30 cellular contexts compared by ENCODE assay signal in the genomic region with DNA sequence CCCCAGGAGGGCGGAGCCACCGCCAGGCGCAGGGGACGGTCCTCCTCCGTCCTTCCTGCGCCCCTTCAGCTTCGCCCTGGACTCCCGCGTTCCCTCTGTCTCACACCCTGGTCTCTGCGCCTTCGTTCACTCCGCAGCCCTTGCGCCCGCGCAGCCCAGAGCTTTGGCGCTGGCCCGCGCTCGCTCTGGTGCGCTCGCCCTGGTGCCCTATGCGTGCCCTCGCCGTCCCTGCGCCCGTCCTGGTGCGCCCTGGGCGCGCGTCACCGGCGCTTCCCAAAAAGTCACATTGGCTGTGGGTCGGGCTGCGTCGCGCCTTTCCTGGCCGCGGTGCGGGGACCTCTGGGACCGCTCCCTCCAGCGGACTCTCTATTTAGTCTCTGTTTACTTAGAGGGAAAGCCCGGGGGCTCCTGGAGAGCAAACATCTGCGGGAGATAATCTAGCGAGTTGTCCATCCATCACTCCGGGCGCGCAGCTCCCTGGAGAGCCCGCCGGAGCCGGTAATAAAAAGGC.
DNase-seq lines count a peak whose midpoint lies in the region; ATAC-seq, FAIRE-seq and TF ChIP-seq lines count a peak whose summit lies in the region.
"Had no signal": no experiment of that assay in that cellular context is flagged by ENCODE, and none has a peak within 500 bp of the region (broad histone marks: within the 10 kb centered on the region; RNA-seq: fewer than 3 reads in every experiment).

No MANE protein-coding gene starts in this region.

- no peak overlapping the region for H3K23ac ChIP-seq in H1 (ENCODE audit: insufficient read length)

- peak; percentile 86 for ATAC-seq in GM23338
- no peak for ATAC-seq in activated CD4-positive, alpha-beta T cell treated with anti-CD3 and anti-CD28 coated beads for 36 hours
- ATAC-seq: activated T-cell treated with anti-CD3 and anti-CD28 coated beads, Interleukin-2, amount 50 U/mL, for 72 hours; left lung; naive thymus-derived CD4-positive, alpha-beta T cell; pancreas; sciatic nerve; T-helper 17 cell had no signal

- H2AK5ac ChIP-seq in H1 (ENCODE audit: low read depth, low read length) = no peak overlapping the region

- H3K36me3 Mint-ChIP-seq in GM23338 (ENCODE audit: low read depth) (no peaks in the 10 kb centered on the region), nephron (ENCODE audit: low read depth) (no peaks in the 10 kb centered on the region)
- no peaks in the 10 kb centered on the region for H3K36me3 Mint-ChIP-seq in activated CD4-positive, alpha-beta T cell treated with anti-CD3 and anti-CD28 coated beads for 36 hours (ENCODE audit: low read depth)
- H3K36me3 Mint-ChIP-seq: mesothelial cell of epicardium; naive thymus-derived CD4-positive, alpha-beta T cell had no signal

- no peak overlapping the region for H3K14ac ChIP-seq in H1 (ENCODE audit: insufficient read length)

- CTCF ChIA-PET in H1 (lab: Charles Lee; ENCODE audit: partially characterized antibody) = interaction anchor here (0.7 to 1.4 kb wide), 5 partner anchors 9 to 197 kb away, joined by 3 read pairs; no protein-coding TSS in a partner anchor
- CTCF ChIA-PET in activated CD4-positive, alpha-beta T cell treated with anti-CD3 and anti-CD28 coated beads for 36 hours (lab: Charles Lee) = no interaction called here

- no peak overlapping the region for H3K4ac ChIP-seq in H1 (replicated peaks; ENCODE audit: insufficient read length, low read depth, low read length)

- H3K18ac ChIP-seq in H1 (ENCODE audit: extremely low read depth, low read length) = no peak overlapping the region; the same call in none of the 2 replicates

- H3K79me2 ChIP-seq in GM23338 (replicated peaks; ENCODE audit: insufficient read depth) = no peaks in the 10 kb centered on the region
- H3K79me2 ChIP-seq in H1 (ENCODE audit: control insufficient read depth in 1 of 2, insufficient read depth in 2 of 2, low read length in 2 of 2) = no peaks in the 10 kb centered on the region
- H3K79me2 ChIP-seq in MM.1S (ENCODE audit: low read length) = no peaks in the 10 kb centered on the region

- H3K23me2 ChIP-seq in H1 (ENCODE audit: low read depth, low read length) = no peaks in the 10 kb centered on the region

- no peak overlapping the region for H4K5ac ChIP-seq in H1 (ENCODE audit: insufficient read length, low read depth, low read length)

- H3F3A ChIP-seq in GM23338 (replicated peaks; ENCODE audit: low read depth) = 0 out of 2 replicates have a peak, but pooled peaks cover 2% of the 10 kb centered on the region
- no peaks in the 10 kb centered on the region for H3F3A ChIP-seq in MM.1S (ENCODE audit: insufficient read depth, low read length)

- H3K36me3 ChIP-seq in GM23338 (ENCODE audit: insufficient read depth) (no peaks in the 10 kb centered on the region), HUES48 (ENCODE audit: control insufficient read depth, insufficient read depth, low read length) (no peaks in the 10 kb centered on the region), H1 (ENCODE audit: control insufficient read depth in 2 of 4, insufficient read depth in 4 of 4, low read length in 3 of 4) (no peaks in the 10 kb centered on the region), MM.1S (replicated peaks; ENCODE audit: insufficient read depth, low read length) (no peaks in the 10 kb centered on the region)
- H3K36me3 ChIP-seq: left lung, pancreas, transverse colon had no signal

- peak overlapping the region; percentile 97 for H2AFZ ChIP-seq in GM23338
- H2AFZ ChIP-seq in H1 (ENCODE audit: low read length) = no peak overlapping the region
- no peak overlapping the region for H2AFZ ChIP-seq in MM.1S (ENCODE audit: low read length)

- intact Hi-C loops in activated CD4-positive, alpha-beta T cell treated with anti-CD3 and anti-CD28 coated beads for 36 hours (cut with DNase I, micrococcal nuclease) = no loop called here

- H3K9me2 ChIP-seq in GM23338 (ENCODE audit: insufficient read depth) (no peaks in the 10 kb centered on the region), MM.1S (replicated peaks; ENCODE audit: insufficient read depth, low read length) (no peaks in the 10 kb centered on the region)

- H3K4me3 Mint-ChIP-seq in GM23338 (peak overlapping the region; percentile 64; the same call in 2 of the 3 replicates), nephron (peak overlapping the region in 2 of 3 experiments; percentile 29 to 66)
- no peak overlapping the region for H3K4me3 Mint-ChIP-seq in activated CD4-positive, alpha-beta T cell treated with anti-CD3 and anti-CD28 coated beads for 36 hours
- H3K4me3 Mint-ChIP-seq: activated naive CD4-positive, alpha-beta T cell treated with anti-CD3 and anti-CD28 coated beads for 36 hours; activated T-cell treated with anti-CD3 and anti-CD28 coated beads, Interleukin-2, amount 50 U/mL, for 72 hours; mesothelial cell of epicardium; naive thymus-derived CD4-positive, alpha-beta T cell; T-helper 17 cell had no signal

- 0 out of 4 replicates have a peak, but pooled peaks of 1 of the 2 experiments have one; percentile 1 for TF ChIP-seq CTCF in GM23338 (conservative IDR thresholded peaks at IDR 0.05; ENCODE audit: low read depth in 2 of 2)
- TF ChIP-seq CTCF in H1 (IDR thresholded peaks at IDR 0.05; ENCODE audit: control extremely low read depth in 1 of 3, insufficient read depth in 1 of 3, low read depth in 1 of 3, low read length in 3 of 3) = no peak
- TF ChIP-seq CTCF in nephron (IDR thresholded peaks at IDR 0.05; ENCODE audit: unreplicated experiment in 3 of 3) = no peak
- no peak for TF ChIP-seq CTCF in MM.1S (IDR thresholded peaks at IDR 0.05; ENCODE audit: low read length)

- H3K27ac ChIP-seq in GM23338 (ENCODE audit: low read depth) (no peak overlapping the region), HUES48 (ENCODE audit: low read depth, low read length) (no peak overlapping the region), H1 (ENCODE audit: low read depth, low read length) (no peak overlapping the region), MM.1S (ENCODE audit: low read length) (no peak overlapping the region)
- H3K27ac ChIP-seq: C4-2B, cardiac muscle cell, left lung, RWPE1, SK-N-MC, transverse colon had no signal

- TF ChIP-seq POLR2A in H1 (IDR thresholded peaks at IDR 0.05; ENCODE audit: control extremely low read depth in 1 of 2, low read depth in 2 of 2, low read length in 2 of 2) = no peak

- peaks cover 15% of the 10 kb centered on the region for H3K27me3 Mint-ChIP-seq in GM23338 (ENCODE audit: insufficient read depth, low read depth, poor library complexity)
- peaks cover 87% of the 10 kb centered on the region for H3K27me3 Mint-ChIP-seq in nephron (ENCODE audit: low read depth)
- peaks cover 5% of the 10 kb centered on the region for H3K27me3 Mint-ChIP-seq in activated CD4-positive, alpha-beta T cell treated with anti-CD3 and anti-CD28 coated beads for 36 hours

- H4K20me1 ChIP-seq in GM23338 (replicated peaks; ENCODE audit: insufficient read depth) (no peaks in the 10 kb centered on the region), H1 (replicated peaks in 1 of 2; ENCODE audit: control insufficient read depth in 1 of 2, insufficient read depth in 2 of 2, low read length in 2 of 2) (no peaks in the 10 kb centered on the region), MM.1S (ENCODE audit: insufficient read depth, low read length) (no peaks in the 10 kb centered on the region)

- no peak overlapping the region for H2BK12ac ChIP-seq in H1 (ENCODE audit: low read depth, low read length)

- H4K91ac ChIP-seq in H1 (replicated peaks; ENCODE audit: insufficient read length, low read length) = no peak overlapping the region

- no peak for TF ChIP-seq RAD21 in H1 (IDR thresholded peaks at IDR 0.05 in 1 of 2, conservative IDR thresholded peaks at IDR 0.05 in 1 of 2; ENCODE audit: low read depth in 2 of 2, low read length in 2 of 2)

- H3K4me1 ChIP-seq in GM23338 (ENCODE audit: insufficient read depth) (peaks cover 15% of the 10 kb centered on the region; the same call in 1 of the 2 replicates), HUES48 (ENCODE audit: control insufficient read depth, insufficient read depth, low read length) (no peaks in the 10 kb centered on the region), H1 (replicated peaks in 1 of 4; ENCODE audit: control insufficient read depth in 3 of 4, insufficient read depth in 4 of 4, low read length in 3 of 4) (peaks cover 0 to 5% (median 0%) of the 10 kb centered on the region in 4 experiments; a peak in 2 of 7 replicates), MM.1S (ENCODE audit: low read length) (peaks cover 5% of the 10 kb centered on the region)
- H3K4me1 ChIP-seq: left lung had no signal

- H2BK5ac ChIP-seq in H1 (ENCODE audit: low read depth, low read length) = no peak overlapping the region

- WGBS in H1 (ENCODE audit: extremely low coverage in 1 of 2, insufficient coverage in 1 of 2, insufficient read length in 1 of 2, insufficient replicate concordance in 2 of 2, low coverage in 1 of 2, low lambda C conversion rate in 2 of 2, missing lambda C conversion rate in 1 of 2), 2 experiments = 20% methylated on average over 41 of the region's 50 CpGs; no CpG with 5 or more reads in 1 of the 2 experiments

- H3K9ac ChIP-seq in HUES48 (ENCODE audit: low read depth, low read length) = no peak overlapping the region
- no peak overlapping the region for H3K9ac ChIP-seq in H1 (replicated peaks in 1 of 4; ENCODE audit: extremely low read depth in 1 of 4, low read depth in 3 of 4, low read length in 3 of 4)
- no peak overlapping the region for H3K9ac ChIP-seq in MM.1S (ENCODE audit: low read length)

- H3K56ac ChIP-seq in H1 (replicated peaks; ENCODE audit: insufficient read length, low read depth, low read length) = no peak overlapping the region

- H3K9me3 Mint-ChIP-seq in GM23338 = no peaks in the 10 kb centered on the region; the same call in 2 of the 3 replicates
- no peaks in the 10 kb centered on the region for H3K9me3 Mint-ChIP-seq in nephron
- H3K9me3 Mint-ChIP-seq in activated CD4-positive, alpha-beta T cell treated with anti-CD3 and anti-CD28 coated beads for 36 hours (ENCODE audit: low read depth) = no peaks in the 10 kb centered on the region
- H3K9me3 Mint-ChIP-seq: activated naive CD4-positive, alpha-beta T cell treated with anti-CD3 and anti-CD28 coated beads for 36 hours; activated T-cell treated with anti-CD3 and anti-CD28 coated beads, Interleukin-2, amount 50 U/mL, for 72 hours; mesothelial cell of epicardium; naive thymus-derived CD4-positive, alpha-beta T cell had no signal

- H4K8ac ChIP-seq in H1 (ENCODE audit: extremely low read depth, insufficient read depth, low read length) = no peak overlapping the region; the same call in 1 of the 2 replicates

- H3K79me1 ChIP-seq in H1 (ENCODE audit: low read depth, low read length) = no peaks in the 10 kb centered on the region

- no peak for FAIRE-seq in H1 (lab: Jason Lieb, UNC)
- FAIRE-seq: GM12891, pancreas had no signal

- H2BK120ac ChIP-seq in H1 (replicated peaks; ENCODE audit: low read depth, low read length) = no peak overlapping the region

- H3K4me2 ChIP-seq in GM23338 (peak overlapping the region; percentile 74), H1 (ENCODE audit: insufficient read depth in 1 of 2, low read depth in 2 of 2, low read length in 2 of 2) (peak overlapping the region; percentile 53 to 63; a peak in 3 of 4 replicates), MM.1S (ENCODE audit: low read depth, low read length) (no peak overlapping the region)

- no peak for TF ChIP-seq EP300 in H1 (IDR thresholded peaks at IDR 0.05; ENCODE audit: borderline replicate concordance in 1 of 2, low read depth in 2 of 2, low read length in 2 of 2)

- H3K27me3 ChIP-seq in GM23338 (ENCODE audit: insufficient read depth) (no peaks in the 10 kb centered on the region; the same call in 1 of the 2 replicates), HUES48 (ENCODE audit: control insufficient read depth, insufficient read depth, low read length) (peaks cover 11% of the 10 kb centered on the region), H1 (replicated peaks in 1 of 4; ENCODE audit: control insufficient read depth in 3 of 4, extremely low read depth in 1 of 4, insufficient read depth in 3 of 4, low read length in 3 of 4) (peaks cover 0 to 14% (median 7%) of the 10 kb centered on the region in 4 experiments; a peak in 3 of 7 replicates), MM.1S (replicated peaks; ENCODE audit: insufficient read depth, low read length) (peaks cover 100% of the 10 kb centered on the region)
- H3K27me3 ChIP-seq: cardiac muscle cell, pancreas had no signal

- no peak overlapping the region for H2BK15ac ChIP-seq in H1 (ENCODE audit: low read length)

- H3K4me1 Mint-ChIP-seq in GM23338 = peaks cover 20% of the 10 kb centered on the region
- peaks cover 25% of the 10 kb centered on the region for H3K4me1 Mint-ChIP-seq in nephron
- H3K4me1 Mint-ChIP-seq in activated CD4-positive, alpha-beta T cell treated with anti-CD3 and anti-CD28 coated beads for 36 hours = no peaks in the 10 kb centered on the region
- H3K4me1 Mint-ChIP-seq: naive thymus-derived CD4-positive, alpha-beta T cell; T-helper 17 cell had no signal

- H3K9me3 ChIP-seq in HUES48 (ENCODE audit: control insufficient read depth, insufficient read depth, low read length) (no peaks in the 10 kb centered on the region), H1 (ENCODE audit: insufficient read depth in 2 of 2, low read depth in 1 of 2, low read length in 1 of 2) (no peaks in the 10 kb centered on the region), MM.1S (replicated peaks; ENCODE audit: insufficient read depth, low read length) (no peaks in the 10 kb centered on the region)
- H3K9me3 ChIP-seq: left lung, pancreas, transverse colon had no signal

- H3K4me3 ChIP-seq in GM23338 (peak overlapping the region; percentile 52), HUES48 (ENCODE audit: low read depth, low read length) (peak overlapping the region; percentile 37; the same call in 1 of the 2 replicates), H1 (ENCODE audit: extremely low read depth in 1 of 4, insufficient read depth in 2 of 4, low read depth in 3 of 4, low read length in 4 of 4) (peak overlapping the region; percentile 8 to 56 (median 13); a peak in 5 of 8 replicates), MM.1S (ENCODE audit: low read length) (no peak overlapping the region)
- H3K4me3 ChIP-seq: cardiac muscle cell, left lung, pancreas, SK-N-MC, transverse colon had no signal

- DNase-seq in GM23338 (ENCODE audit: low spot score) (peak; percentile 77), H1 (ENCODE audit: low read depth in 1 of 2, low spot score in 2 of 2) (peak in 1 of 2 experiments; percentile 75), MM.1S (no peak), DMS53 (lab: John Stamatoyannopoulos, UW) (no peak), NCI-H146 (lab: John Stamatoyannopoulos, UW) (no peak)
- no peak for DNase-seq in activated CD4-positive, alpha-beta T cell treated with anti-CD3 and anti-CD28 coated beads for 36 hours
- DNase-seq: activated CD4-positive, alpha-beta T cell treated with anti-CD3 and anti-CD28 coated beads for 48 hours; activated naive CD4-positive, alpha-beta T cell treated with anti-CD3 and anti-CD28 coated beads for 36 hours; activated T-cell treated with anti-CD3 and anti-CD28 coated beads, Interleukin-2, amount 50 U/mL, for 72 hours; amniotic stem cell; DND-41; head of caudate nucleus; naive thymus-derived CD4-positive, alpha-beta T cell; NCI-H1048; NCI-H2029 treated with DMSO at 0.1 percent for 48 hours; NCI-H345; NCI-H82; T-helper 17 cell; transverse colon had no signal

- POLR2A ChIA-PET in H1 (lab: Charles Lee; ENCODE audit: partially characterized antibody) = no interaction called here
- POLR2A ChIA-PET in activated CD4-positive, alpha-beta T cell treated with anti-CD3 and anti-CD28 coated beads for 36 hours (lab: Charles Lee) = no interaction called here

- H2BK20ac ChIP-seq in H1 (ENCODE audit: low read length) = no peak overlapping the region

- no peak overlapping the region for H3K27ac Mint-ChIP-seq in GM23338
- peak overlapping the region in 2 of 3 experiments; percentile 5 to 79 for H3K27ac Mint-ChIP-seq in nephron
- H3K27ac Mint-ChIP-seq in activated CD4-positive, alpha-beta T cell treated with anti-CD3 and anti-CD28 coated beads for 36 hours = no peak overlapping the region
- H3K27ac Mint-ChIP-seq: activated naive CD4-positive, alpha-beta T cell treated with anti-CD3 and anti-CD28 coated beads for 36 hours; activated T-cell treated with anti-CD3 and anti-CD28 coated beads, Interleukin-2, amount 50 U/mL, for 72 hours; mesothelial cell of epicardium; naive thymus-derived CD4-positive, alpha-beta T cell; T-helper 17 cell had no signal

Comparison
In these comparisons a context has a peak if more than half of its experiments do, and no peak if none do; other contexts are left out.
1. H3K27ac Mint-ChIP-seq: peak in nephron (2 of 3); none in GM23338 (single experiment) and activated CD4-positive, alpha-beta T cell treated with anti-CD3 and anti-CD28 coated beads for 36 hours (single experiment).